Comparison of ENCODE assay signal across 9 cellular contexts in genomic region chr16:15671530-15672117, GRCh38. TPM values are rescaled to one million over a fixed set of nuclear protein-coding genes. Genes with fewer than 3 reads are reported as not detected.
DNase-seq lines count a peak whose midpoint lies in the region; TF ChIP-seq lines count a peak whose summit lies in the region.
"Had no signal": no experiment of that assay in that cellular context is flagged by ENCODE, and none has a peak within 500 bp of the region (broad histone marks: within the 10 kb centered on the region; RNA-seq: fewer than 3 reads in every experiment).

No MANE protein-coding gene starts in this region.

- CTCF ChIA-PET in activated naive CD4-positive, alpha-beta T cell treated with anti-CD3 and anti-CD28 coated beads, Interleukin-2, amount 10 ng/mL, durations not matched to agents 7 days and 5 days (lab: Charles Lee), result interaction anchor here (1.1 to 1.5 kb wide), 3 partner anchors 11 to 455 kb away, joined by 3 read pairs; no protein-coding TSS in a partner anchor

- peak overlapping the region; percentile 19 for H3K4me3 Mint-ChIP-seq in activated naive CD4-positive, alpha-beta T cell treated with anti-CD3 and anti-CD28 coated beads, Interleukin-2, amount 10 ng/mL, durations not matched to agents 7 days and 5 days
- no peak overlapping the region for H3K4me3 Mint-ChIP-seq in activated T-helper 2 cell treated with anti-CD3 and anti-CD28 coated beads, Interferon-gamma antibody, Interleukin-2, Interleukin-4, amounts not matched to agents 10 μg/mL and 5 μg/mL and 100 μg/mL, durations not matched to agents 14 hours and 24 hours and 36 hours (ENCODE audit: low read depth)

- no peaks in the 10 kb centered on the region for H3K9me3 ChIP-seq in tibial artery

- peaks cover 17 to 53% (median 37%) of the 10 kb centered on the region in 3 donors for H3K36me3 ChIP-seq in tibial artery

- DNase-seq in activated naive CD4-positive, alpha-beta T cell treated with anti-CD3 and anti-CD28 coated beads, Interleukin-2, amount 10 ng/mL, durations not matched to agents 7 days and 5 days, result no peak
- no peak for DNase-seq in activated naive CD4-positive, alpha-beta T cell treated with anti-CD3 and anti-CD28 coated beads, Interleukin-2, amount 50 U/mL, for 16 hours
- no peak for DNase-seq in activated T-helper 2 cell treated with anti-CD3 and anti-CD28 coated beads, Interferon-gamma antibody, Interleukin-2, Interleukin-4, amounts not matched to agents 10 μg/mL and 5 μg/mL and 100 μg/mL, durations not matched to agents 14 hours and 24 hours and 36 hours (ENCODE audit: low spot score)
- DNase-seq in tibial artery, result no peak
- no peak for DNase-seq in NCI-H1417 (lab: John Stamatoyannopoulos, UW)
- DNase-seq in activated gamma-delta T cell treated with Interleukin-2 at 50 U/mL for 16 hours, result no peak
- DNase-seq in stimulated activated CD4-positive, alpha-beta T cell treated with anti-CD3 and anti-CD28 coated beads, Interleukin-1b, Interleukin-23, amount 100 ng/mL, for 48 hours, result no peak
- DNase-seq: NCI-H69 had no signal

- H3K36me3 Mint-ChIP-seq in activated naive CD4-positive, alpha-beta T cell treated with anti-CD3 and anti-CD28 coated beads, Interleukin-2, amount 10 ng/mL, durations not matched to agents 7 days and 5 days, result peaks cover 72% of the 10 kb centered on the region
- H3K36me3 Mint-ChIP-seq in activated T-helper 2 cell treated with anti-CD3 and anti-CD28 coated beads, Interferon-gamma antibody, Interleukin-2, Interleukin-4, amounts not matched to agents 10 μg/mL and 5 μg/mL and 100 μg/mL, durations not matched to agents 14 hours and 24 hours and 36 hours (ENCODE audit: low read depth), result peaks cover 74% of the 10 kb centered on the region

- peak overlapping the region; percentile 98 for H3K27ac ChIP-seq in layer of hippocampus (ENCODE audit: low read depth, low read length)
- peak overlapping the region; percentile 75 to 79 for H3K27ac ChIP-seq in tibial artery

- peaks cover 0 to 19% (median 10%) of the 10 kb centered on the region in 4 donors for H3K4me1 ChIP-seq in tibial artery

- H3K4me3 ChIP-seq in tibial artery, result no peak overlapping the region

- no peak for TF ChIP-seq CTCF in tibial artery (IDR thresholded peaks at IDR 0.05)

- no peaks in the 10 kb centered on the region for H3K27me3 Mint-ChIP-seq in activated naive CD4-positive, alpha-beta T cell treated with anti-CD3 and anti-CD28 coated beads, Interleukin-2, amount 10 ng/mL, durations not matched to agents 7 days and 5 days
- H3K27me3 Mint-ChIP-seq in activated T-helper 2 cell treated with anti-CD3 and anti-CD28 coated beads, Interferon-gamma antibody, Interleukin-2, Interleukin-4, amounts not matched to agents 10 μg/mL and 5 μg/mL and 100 μg/mL, durations not matched to agents 14 hours and 24 hours and 36 hours (ENCODE audit: low read depth), result no peaks in the 10 kb centered on the region

- intact Hi-C loops in activated T-helper 2 cell treated with anti-CD3 and anti-CD28 coated beads, Interferon-gamma antibody, Interleukin-2, Interleukin-4, amounts not matched to agents 10 μg/mL and 5 μg/mL and 100 μg/mL, durations not matched to agents 14 hours and 24 hours and 36 hours (cut with micrococcal nuclease), result loop anchor here (2.0 kb wide), 1 partner anchor 21 kb away; the partner anchor contains the start of gene NDE1
- intact Hi-C loops in tibial artery (cut with DNase I; ENCODE audit: low total_unique reads), result no loop called here

- H3K27ac Mint-ChIP-seq in activated naive CD4-positive, alpha-beta T cell treated with anti-CD3 and anti-CD28 coated beads, Interleukin-2, amount 10 ng/mL, durations not matched to agents 7 days and 5 days, result peak overlapping the region; percentile 99
- H3K27ac Mint-ChIP-seq in activated T-helper 2 cell treated with anti-CD3 and anti-CD28 coated beads, Interferon-gamma antibody, Interleukin-2, Interleukin-4, amounts not matched to agents 10 μg/mL and 5 μg/mL and 100 μg/mL, durations not matched to agents 14 hours and 24 hours and 36 hours, result peak overlapping the region; percentile 92

- H3K4me1 Mint-ChIP-seq in activated naive CD4-positive, alpha-beta T cell treated with anti-CD3 and anti-CD28 coated beads, Interleukin-2, amount 10 ng/mL, durations not matched to agents 7 days and 5 days, result peaks cover 66% of the 10 kb centered on the region
- peaks cover 31% of the 10 kb centered on the region for H3K4me1 Mint-ChIP-seq in activated T-helper 2 cell treated with anti-CD3 and anti-CD28 coated beads, Interferon-gamma antibody, Interleukin-2, Interleukin-4, amounts not matched to agents 10 μg/mL and 5 μg/mL and 100 μg/mL, durations not matched to agents 14 hours and 24 hours and 36 hours (ENCODE audit: low read depth)

- H3K9me3 Mint-ChIP-seq in activated naive CD4-positive, alpha-beta T cell treated with anti-CD3 and anti-CD28 coated beads, Interleukin-2, amount 10 ng/mL, durations not matched to agents 7 days and 5 days, result no peaks in the 10 kb centered on the region
- no peaks in the 10 kb centered on the region for H3K9me3 Mint-ChIP-seq in activated T-helper 2 cell treated with anti-CD3 and anti-CD28 coated beads, Interferon-gamma antibody, Interleukin-2, Interleukin-4, amounts not matched to agents 10 μg/mL and 5 μg/mL and 100 μg/mL, durations not matched to agents 14 hours and 24 hours and 36 hours

- H3K27me3 ChIP-seq in layer of hippocampus (ENCODE audit: control insufficient read depth, insufficient read depth, low read length) (no peaks in the 10 kb centered on the region), tibial artery (no peaks in the 10 kb centered on the region)

RNA-seq across cellular contexts. Expression of gene NDE1, which starts 21.6 kb away (rescaled TPM):
- 88.8 and 97.7 TPM in 2 replicates for total RNA-seq in activated T-helper 2 cell treated with anti-CD3 and anti-CD28 coated beads, Interferon-gamma antibody, Interleukin-2, Interleukin-4, amounts not matched to agents 10 μg/mL and 5 μg/mL and 100 μg/mL, durations not matched to agents 14 hours and 24 hours and 36 hours

RNA-seq across cellular contexts. Expression of gene MARF1, which starts 28.7 kb away (rescaled TPM):
- total RNA-seq in activated T-helper 2 cell treated with anti-CD3 and anti-CD28 coated beads, Interferon-gamma antibody, Interleukin-2, Interleukin-4, amounts not matched to agents 10 μg/mL and 5 μg/mL and 100 μg/mL, durations not matched to agents 14 hours and 24 hours and 36 hours, result 49.9 and 56.4 TPM in 2 replicates
